In genomic region chr16:11255737-11256656, GRCh38 we compare ENCODE assay signal across 8 cellular contexts. TPM values are rescaled to one million over a fixed set of nuclear protein-coding genes. Genes with fewer than 3 reads are reported as not detected.
DNase-seq lines count a peak whose midpoint lies in the region; ATAC-seq and TF ChIP-seq lines count a peak whose summit lies in the region.

TSS of gene SOCS1 (minus strand) at chr16:11256204. CDS start at chr16:11255478, 726 bp downstream.

- ATAC-seq in GM19324 (IDR thresholded peaks at IDR 0.05; ENCODE audit: low FRiP score, unreplicated experiment) (peak; percentile 68), HG03457 (IDR thresholded peaks at IDR 0.05; ENCODE audit: unreplicated experiment) (peak; percentile 43)

- H3K27ac Mint-ChIP-seq in CD14-positive monocyte = peak within 1 kb of the TSS; percentile 95 to 99 (median 97)
- peak within 1 kb of the TSS; percentile 99 for H3K27ac Mint-ChIP-seq in activated CD4-positive, alpha-beta memory T cell treated with anti-CD3 and anti-CD28 coated beads for 36 hours

- intact Hi-C loops in CD14-positive monocyte (cut with micrococcal nuclease) = loop anchor here (1.0 to 10.0 kb wide), 6 partner anchors 51 to 287 kb away; partner anchors contain the start of gene RMI2 (in 1 of the 2)
- intact Hi-C loops in activated CD4-positive, alpha-beta memory T cell treated with anti-CD3 and anti-CD28 coated beads for 36 hours (cut with micrococcal nuclease) = no loop called here

- H3K9me3 Mint-ChIP-seq in CD14-positive monocyte = peaks cover 0 to 3% (median 0%) of the 10 kb centered on the region in 7 donors
- H3K9me3 Mint-ChIP-seq in activated CD4-positive, alpha-beta memory T cell treated with anti-CD3 and anti-CD28 coated beads for 36 hours = no peaks in the 10 kb centered on the region

- CTCF ChIA-PET in activated CD4-positive, alpha-beta memory T cell treated with anti-CD3 and anti-CD28 coated beads for 36 hours (lab: Charles Lee) = interaction anchor here (0.6 to 6.8 kb wide), 38 partner anchors 8 to 820 kb away, joined by 3 to 118 read pairs (median 4); no protein-coding TSS in a partner anchor

- H3K4me1 Mint-ChIP-seq in CD14-positive monocyte = peaks cover 38% of the 10 kb centered on the region
- peaks cover 48% of the 10 kb centered on the region for H3K4me1 Mint-ChIP-seq in activated CD4-positive, alpha-beta memory T cell treated with anti-CD3 and anti-CD28 coated beads for 36 hours (ENCODE audit: low read depth)

- DNase-seq in CD14-positive monocyte (ENCODE audit: low spot score) (peak; percentile 75), NCI-H748 (lab: John Stamatoyannopoulos, UW; ENCODE audit: unreplicated experiment) (peak; percentile 81), medulla oblongata (ENCODE audit: extremely low spot score) (peak; percentile 89)
- DNase-seq in activated CD4-positive, alpha-beta memory T cell treated with anti-CD3 and anti-CD28 coated beads for 36 hours = peak; percentile 92
- peak; percentile 80 for DNase-seq in effector CD4-positive, alpha-beta T cell
- peak; percentile 83 to 92 (median 84) for DNase-seq in stimulated activated CD4-positive, alpha-beta T cell treated with anti-CD3 and anti-CD28 coated beads, TNF-alpha, amount 100 ng/mL, for 4 hours (ENCODE audit: low read depth in 3 of 3)

- POLR2A ChIA-PET in activated CD4-positive, alpha-beta memory T cell treated with anti-CD3 and anti-CD28 coated beads for 36 hours (lab: Charles Lee) = interaction anchor here (0.7 to 7.4 kb wide), 38 partner anchors 8 to 542 kb away, joined by 3 to 129 read pairs (median 7); partner anchors contain the start of gene TXNDC11

- H3K36me3 Mint-ChIP-seq in CD14-positive monocyte = peaks cover 5% of the 10 kb centered on the region in 2 donors
- peaks cover 48% of the 10 kb centered on the region for H3K36me3 Mint-ChIP-seq in activated CD4-positive, alpha-beta memory T cell treated with anti-CD3 and anti-CD28 coated beads for 36 hours

- peak within 1 kb of the TSS; percentile 94 to 96 for H3K4me3 Mint-ChIP-seq in CD14-positive monocyte
- H3K4me3 Mint-ChIP-seq in activated CD4-positive, alpha-beta memory T cell treated with anti-CD3 and anti-CD28 coated beads for 36 hours = peak within 1 kb of the TSS; percentile 98

- peaks cover 38 to 71% (median 45%) of the 10 kb centered on the region in 3 donors for H3K27me3 Mint-ChIP-seq in CD14-positive monocyte (ENCODE audit: low read depth in 3 of 3)
- peaks cover 6% of the 10 kb centered on the region for H3K27me3 Mint-ChIP-seq in activated CD4-positive, alpha-beta memory T cell treated with anti-CD3 and anti-CD28 coated beads for 36 hours

- peak; percentile 96 for TF ChIP-seq CTCF in CD14-positive monocyte (IDR thresholded peaks at IDR 0.05)

RNA-seq across cellular contexts. Expression of gene SOCS1, which starts in this region (rescaled TPM):
- under 1 TPM; 0.13 to 0.35 TPM for polyA plus RNA-seq in CD14-positive monocyte
- total RNA-seq in activated CD4-positive, alpha-beta memory T cell treated with anti-CD3 and anti-CD28 coated beads for 36 hours = 100 to 1,000 TPM; 146 to 152 TPM

Comparison
In these comparisons a context has a peak if more than half of its experiments do, and no peak if none do; other contexts are left out.
1. Peak in every context shown above with its lines: DNase-seq and ATAC-seq.
2. Peak in DNase-seq in CD14-positive monocyte; RNA of the gene not detected or under 1 TPM.